ENCODE assay signal across 1 cellular context in genomic region chr5:176216393-176216916, GRCh38.
TF ChIP-seq lines count a peak whose summit lies in the region.
"Not testable (repeated sequence)": the region's sequence is repeated elsewhere in the genome, so short reads cannot be mapped to it uniquely, and the experiment has no call there.

No MANE protein-coding gene starts in this region.

TF ChIP-seq in K562, 482 proteins besides CTCF, POLR2A, EP300 and RAD21 (continued from another document):
- peak in 1 of 2 experiments; percentile 18; a peak in 1 of 4 replicates for TF ChIP-seq MLLT1 (IDR thresholded peaks at IDR 0.05)
- TF ChIP-seq SMARCA4 (IDR thresholded peaks at IDR 0.05) = peak; percentile 50; the same call in 1 of the 2 replicates
- TF ChIP-seq MAZ (CRISPR knock-in tag; conservative IDR thresholded peaks at IDR 0.05 in 1 of 2, IDR thresholded peaks at IDR 0.05 in 1 of 2) = 0 out of 4 replicates have a peak, but pooled peaks of 1 of the 2 experiments have one; percentile 32
- TF ChIP-seq NFRKB (IDR thresholded peaks at IDR 0.05; ENCODE audit: low read depth) = peak; percentile 82; the same call in 1 of the 2 replicates
- peak; percentile 25; the same call in 1 of the 2 replicates for TF ChIP-seq ZNF175 (CRISPR knock-in tag; IDR thresholded peaks at IDR 0.05; ENCODE audit: low read depth)
- 0 out of 2 replicates have a peak, but pooled peaks have one; percentile 18 for TF ChIP-seq PKNOX1 (IDR thresholded peaks at IDR 0.05)
- TF ChIP-seq, protein P1, sequence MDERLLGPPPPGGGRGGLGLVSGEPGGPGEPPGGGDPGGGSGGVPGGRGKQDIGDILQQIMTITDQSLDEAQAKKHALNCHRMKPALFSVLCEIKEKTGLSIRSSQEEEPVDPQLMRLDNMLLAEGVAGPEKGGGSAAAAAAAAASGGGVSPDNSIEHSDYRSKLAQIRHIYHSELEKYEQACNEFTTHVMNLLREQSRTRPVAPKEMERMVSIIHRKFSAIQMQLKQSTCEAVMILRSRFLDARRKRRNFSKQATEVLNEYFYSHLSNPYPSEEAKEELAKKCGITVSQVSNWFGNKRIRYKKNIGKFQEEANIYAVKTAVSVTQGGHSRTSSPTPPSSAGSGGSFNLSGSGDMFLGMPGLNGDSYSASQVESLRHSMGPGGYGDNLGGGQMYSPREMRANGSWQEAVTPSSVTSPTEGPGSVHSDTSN (CRISPR knock-in tag; IDR thresholded peaks at IDR 0.05; ENCODE audit: low read depth) = not testable (repeated sequence)
- TF ChIP-seq, protein P1 (tag; conservative IDR thresholded peaks at IDR 0.05; ENCODE audit: low read depth) = 0 out of 2 replicates have a peak, but pooled peaks have one; percentile 23
- TF ChIP-seq CBFA2T3 (IDR thresholded peaks at IDR 0.05) = peak; percentile 36; the same call in 1 of the 2 replicates
- TF ChIP-seq NR4A1, NR2C2 (CRISPR knock-in tag; IDR thresholded peaks at IDR 0.05): not testable (repeated sequence)
- TF ChIP-seq NR4A1 (tag; IDR thresholded peaks at IDR 0.05) = peak; percentile 72
- peak; percentile 35; the same call in 1 of the 2 replicates for TF ChIP-seq NR2C2 (tag; IDR thresholded peaks at IDR 0.05)
- TF ChIP-seq, protein P2, sequence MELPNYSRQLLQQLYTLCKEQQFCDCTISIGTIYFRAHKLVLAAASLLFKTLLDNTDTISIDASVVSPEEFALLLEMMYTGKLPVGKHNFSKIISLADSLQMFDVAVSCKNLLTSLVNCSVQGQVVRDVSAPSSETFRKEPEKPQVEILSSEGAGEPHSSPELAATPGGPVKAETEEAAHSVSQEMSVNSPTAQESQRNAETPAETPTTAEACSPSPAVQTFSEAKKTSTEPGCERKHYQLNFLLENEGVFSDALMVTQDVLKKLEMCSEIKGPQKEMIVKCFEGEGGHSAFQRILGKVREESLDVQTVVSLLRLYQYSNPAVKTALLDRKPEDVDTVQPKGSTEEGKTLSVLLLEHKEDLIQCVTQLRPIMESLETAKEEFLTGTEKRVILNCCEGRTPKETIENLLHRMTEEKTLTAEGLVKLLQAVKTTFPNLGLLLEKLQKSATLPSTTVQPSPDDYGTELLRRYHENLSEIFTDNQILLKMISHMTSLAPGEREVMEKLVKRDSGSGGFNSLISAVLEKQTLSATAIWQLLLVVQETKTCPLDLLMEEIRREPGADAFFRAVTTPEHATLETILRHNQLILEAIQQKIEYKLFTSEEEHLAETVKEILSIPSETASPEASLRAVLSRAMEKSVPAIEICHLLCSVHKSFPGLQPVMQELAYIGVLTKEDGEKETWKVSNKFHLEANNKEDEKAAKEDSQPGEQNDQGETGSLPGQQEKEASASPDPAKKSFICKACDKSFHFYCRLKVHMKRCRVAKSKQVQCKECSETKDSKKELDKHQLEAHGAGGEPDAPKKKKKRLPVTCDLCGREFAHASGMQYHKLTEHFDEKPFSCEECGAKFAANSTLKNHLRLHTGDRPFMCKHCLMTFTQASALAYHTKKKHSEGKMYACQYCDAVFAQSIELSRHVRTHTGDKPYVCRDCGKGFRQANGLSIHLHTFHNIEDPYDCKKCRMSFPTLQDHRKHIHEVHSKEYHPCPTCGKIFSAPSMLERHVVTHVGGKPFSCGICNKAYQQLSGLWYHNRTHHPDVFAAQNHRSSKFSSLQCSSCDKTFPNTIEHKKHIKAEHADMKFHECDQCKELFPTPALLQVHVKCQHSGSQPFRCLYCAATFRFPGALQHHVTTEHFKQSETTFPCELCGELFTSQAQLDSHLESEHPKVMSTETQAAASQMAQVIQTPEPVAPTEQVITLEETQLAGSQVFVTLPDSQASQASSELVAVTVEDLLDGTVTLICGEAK (IDR thresholded peaks at IDR 0.05) = 0 out of 2 replicates have a peak, but pooled peaks have one; percentile 49
- TF ChIP-seq, protein P2 (CRISPR knock-in tag; IDR thresholded peaks at IDR 0.05) = not testable (repeated sequence)
- 0 out of 2 replicates have a peak, but pooled peaks have one; percentile 14 for TF ChIP-seq ZNF79 (CRISPR knock-in tag; IDR thresholded peaks at IDR 0.05; ENCODE audit: low read depth)
- TF ChIP-seq, protein P3, sequence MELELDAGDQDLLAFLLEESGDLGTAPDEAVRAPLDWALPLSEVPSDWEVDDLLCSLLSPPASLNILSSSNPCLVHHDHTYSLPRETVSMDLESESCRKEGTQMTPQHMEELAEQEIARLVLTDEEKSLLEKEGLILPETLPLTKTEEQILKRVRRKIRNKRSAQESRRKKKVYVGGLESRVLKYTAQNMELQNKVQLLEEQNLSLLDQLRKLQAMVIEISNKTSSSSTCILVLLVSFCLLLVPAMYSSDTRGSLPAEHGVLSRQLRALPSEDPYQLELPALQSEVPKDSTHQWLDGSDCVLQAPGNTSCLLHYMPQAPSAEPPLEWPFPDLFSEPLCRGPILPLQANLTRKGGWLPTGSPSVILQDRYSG (tag; conservative IDR thresholded peaks at IDR 0.05; ENCODE audit: low read depth) = peak; percentile 77; the same call in 1 of the 2 replicates
- TF ChIP-seq ZNF76 (CRISPR knock-in tag; IDR thresholded peaks at IDR 0.05; ENCODE audit: borderline replicate concordance) = 0 out of 2 replicates have a peak, but pooled peaks have one; percentile 33
- peak; percentile 70; the same call in 1 of the 2 replicates for TF ChIP-seq SMAD4 (CRISPR knock-in tag; conservative IDR thresholded peaks at IDR 0.05)
- peak; percentile 36; the same call in 1 of the 2 replicates for TF ChIP-seq CTBP1 (IDR thresholded peaks at IDR 0.05; ENCODE audit: borderline replicate concordance)
- 0 out of 2 replicates have a peak, but pooled peaks have one; percentile 41 for TF ChIP-seq MTA3 (IDR thresholded peaks at IDR 0.05; ENCODE audit: borderline replicate concordance)
- TF ChIP-seq CXXC5 (CRISPR knock-in tag; IDR thresholded peaks at IDR 0.05) = peak; percentile 59
